In the genomic region with DNA sequence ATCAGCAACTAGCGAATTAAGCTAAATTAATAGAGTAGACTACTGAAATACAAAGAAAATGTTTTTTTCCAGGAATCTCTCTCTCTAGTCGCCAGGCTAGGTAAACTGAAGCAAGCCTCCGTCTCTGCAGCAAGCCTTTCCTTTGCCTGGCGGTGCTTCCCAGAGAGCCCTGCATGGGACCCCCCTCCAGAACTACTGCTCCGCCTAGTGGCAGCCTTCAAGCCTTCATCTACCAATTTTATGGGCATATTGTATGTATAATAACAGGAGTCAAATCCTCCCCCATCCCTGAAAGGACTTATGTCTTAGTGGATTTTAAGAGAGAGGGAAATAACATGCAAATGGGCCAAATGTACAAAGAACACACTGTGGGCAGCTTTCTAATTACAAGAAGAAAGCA, we compare ENCODE assay signal across 9 cellular contexts.
DNase-seq lines count a peak whose midpoint lies in the region; ATAC-seq and TF ChIP-seq lines count a peak whose summit lies in the region.
"Had no signal": no experiment of that assay in that cellular context is flagged by ENCODE, and none has a peak within 500 bp of the region (broad histone marks: within the 10 kb centered on the region; RNA-seq: fewer than 3 reads in every experiment).

No MANE protein-coding gene starts in this region.

- no peaks in the 10 kb centered on the region for H3K4me1 ChIP-seq in Loucy (ENCODE audit: insufficient read depth, low read length, poor library complexity, severe bottlenecking)
- H3K4me1 ChIP-seq in mammary epithelial cell (ENCODE audit: insufficient read depth, low read length) = no peaks in the 10 kb centered on the region
- peaks cover 11% of the 10 kb centered on the region for H3K4me1 ChIP-seq in vagina

- TF ChIP-seq POLR2A in vagina (IDR thresholded peaks at IDR 0.05) = no peak

- H3K27me3 Mint-ChIP-seq in osteocyte (ENCODE audit: unreplicated experiment) = no peaks in the 10 kb centered on the region

- H3K4me2 ChIP-seq in Loucy (ENCODE audit: low read depth, low read length, poor library complexity, severe bottlenecking) = no peak overlapping the region
- H3K4me2 ChIP-seq in mammary epithelial cell (ENCODE audit: insufficient read depth, low read depth, low read length) = no peak overlapping the region

- in situ Hi-C loops in GM13977 (cut with MboI; ENCODE audit: low pct_unique_long_range_greater_than_20kb, low sequenced_read_pairs, unreplicated experiment) = no loop called here
- in situ Hi-C loops in mammary epithelial cell (cut with MboI; ENCODE audit: low sequenced_read_pairs in 2 of 2) = no loop called here

- intact Hi-C loops in mammary epithelial cell (cut with micrococcal nuclease) (no loop called here), vagina (cut with DNase I) (no loop called here)

- no peak overlapping the region for H3K27ac Mint-ChIP-seq in osteocyte (ENCODE audit: unreplicated experiment)

- H3K9me2 ChIP-seq in Loucy (replicated peaks; ENCODE audit: low read depth, low read length) = no peaks in the 10 kb centered on the region

- H3K79me2 ChIP-seq in Loucy (ENCODE audit: insufficient read depth, low read length) (no peaks in the 10 kb centered on the region), mammary epithelial cell (ENCODE audit: insufficient read depth, low read length) (no peaks in the 10 kb centered on the region)

- H3K4me3 ChIP-seq in Loucy (ENCODE audit: low read length, poor library complexity, severe bottlenecking) (no peak overlapping the region), mammary epithelial cell (replicated peaks in 1 of 3; ENCODE audit: insufficient read depth in 1 of 3, low read depth in 2 of 3, low read length in 3 of 3) (no peak overlapping the region), vagina (no peak overlapping the region)

- H3K36me3 Mint-ChIP-seq in osteocyte (ENCODE audit: unreplicated experiment) = no peaks in the 10 kb centered on the region

- H3K9ac ChIP-seq in Loucy (ENCODE audit: low read depth, low read length, poor library complexity, severe bottlenecking) = no peak overlapping the region
- no peak overlapping the region for H3K9ac ChIP-seq in mammary epithelial cell (ENCODE audit: insufficient read depth, low read length)

- no peaks in the 10 kb centered on the region for H3K9me3 Mint-ChIP-seq in osteocyte (ENCODE audit: unreplicated experiment)

- BruUV-seq in mammary epithelial cell (replicated peaks; lab: Mats Ljungman, UMichigan) = no TSS peak

- TF ChIP-seq CTCF in GM13977 (IDR thresholded peaks at IDR 0.05; ENCODE audit: extremely low read depth, insufficient read depth, missing control alignments) (peak; percentile 42), Loucy (conservative IDR thresholded peaks at IDR 0.05; ENCODE audit: low read length) (peak; percentile 69), mammary epithelial cell (conservative IDR thresholded peaks at IDR 0.05 in 1 of 2, IDR thresholded peaks at IDR 0.05 in 1 of 2; ENCODE audit: extremely low read depth in 1 of 2, insufficient read depth in 1 of 2, low read depth in 1 of 2, low read length in 2 of 2) (peak in 1 of 2 donors; percentile 14), osteocyte (IDR thresholded peaks at IDR 0.05) (peak; percentile 60), vagina (IDR thresholded peaks at IDR 0.05) (no peak)

- no peaks in the 10 kb centered on the region for H3K36me3 ChIP-seq in Loucy (ENCODE audit: insufficient read depth, low read length)
- H3K36me3 ChIP-seq in mammary epithelial cell (ENCODE audit: insufficient read depth, low read length) = no peaks in the 10 kb centered on the region
- no peaks in the 10 kb centered on the region for H3K36me3 ChIP-seq in vagina

- no peaks in the 10 kb centered on the region for H4K20me1 ChIP-seq in Loucy (ENCODE audit: insufficient read depth, low read length, poor library complexity, severe bottlenecking)
- H4K20me1 ChIP-seq in mammary epithelial cell (ENCODE audit: insufficient read depth, low read length) = no peaks in the 10 kb centered on the region

- DNase-seq in GM13977 (ENCODE audit: low spot score) (no peak), mammary epithelial cell (peak; percentile 2), osteocyte (ENCODE audit: extremely low spot score, unreplicated experiment) (no peak), vagina (ENCODE audit: extremely low spot score in 2 of 2) (no peak), DMS79 (lab: John Stamatoyannopoulos, UW) (no peak)
- DNase-seq: activated effector memory CD4-positive, alpha-beta T cell treated with Interleukin-2 at 50 U/mL for 16 hours; NCI-H2171 had no signal

- dilution Hi-C loops in mammary epithelial cell (cut with HindIII; ENCODE audit: low sequenced_read_pairs) = no loop called here

- no peaks in the 10 kb centered on the region for H3F3A ChIP-seq in Loucy (ENCODE audit: low read depth)

- no peak overlapping the region for H3K27ac ChIP-seq in mammary epithelial cell (ENCODE audit: insufficient read depth, low read depth, low read length)
- no peak overlapping the region for H3K27ac ChIP-seq in vagina

- CTCF ChIA-PET in mammary epithelial cell (lab: Charles Lee; ENCODE audit: low non-redundant PET) = no interaction called here

- 91% methylated on average over 5 of the region's 5 CpGs for WGBS in mammary epithelial cell (ENCODE audit: low coverage, missing lambda C conversion rate)

- ATAC-seq in GM18907 (IDR thresholded peaks at IDR 0.05; ENCODE audit: unreplicated experiment) = no peak

- no peaks in the 10 kb centered on the region for H3K27me3 ChIP-seq in Loucy (ENCODE audit: insufficient read depth, low read length, poor library complexity, severe bottlenecking)
- no peaks in the 10 kb centered on the region for H3K27me3 ChIP-seq in mammary epithelial cell (ENCODE audit: insufficient read depth, low read length)
- no peaks in the 10 kb centered on the region for H3K27me3 ChIP-seq in vagina

- H3K9me3 ChIP-seq in Loucy (ENCODE audit: insufficient read depth, low read depth, low read length) (no peaks in the 10 kb centered on the region), mammary epithelial cell (replicated peaks; ENCODE audit: insufficient read depth, low read length) (no peaks in the 10 kb centered on the region), vagina (no peaks in the 10 kb centered on the region)

- H2AFZ ChIP-seq in Loucy (ENCODE audit: low read length) (no peak overlapping the region), mammary epithelial cell (ENCODE audit: low read depth, low read length) (no peak overlapping the region)

- peaks cover 23% of the 10 kb centered on the region for H3K4me1 Mint-ChIP-seq in osteocyte (ENCODE audit: unreplicated experiment)

- H3K4me3 Mint-ChIP-seq in osteocyte (ENCODE audit: unreplicated experiment) = no peak overlapping the region

Comparison
In these comparisons a context has a peak if more than half of its experiments do, and no peak if none do; other contexts are left out.
1. CTCF ChIP-seq: peak in GM13977 (single experiment), Loucy (single experiment) and osteocyte (single experiment); none in vagina (0 of 3).